1 cellular context compared by ENCODE assay signal in genomic region chr4:54568184-54568583, GRCh38.
TF ChIP-seq lines count a peak whose summit lies in the region.

No MANE protein-coding gene starts in this region.

TF ChIP-seq in K562, 482 proteins besides CTCF, POLR2A, EP300 and RAD21 (continued from another document and continues in another):
- TF ChIP-seq, protein P1, sequence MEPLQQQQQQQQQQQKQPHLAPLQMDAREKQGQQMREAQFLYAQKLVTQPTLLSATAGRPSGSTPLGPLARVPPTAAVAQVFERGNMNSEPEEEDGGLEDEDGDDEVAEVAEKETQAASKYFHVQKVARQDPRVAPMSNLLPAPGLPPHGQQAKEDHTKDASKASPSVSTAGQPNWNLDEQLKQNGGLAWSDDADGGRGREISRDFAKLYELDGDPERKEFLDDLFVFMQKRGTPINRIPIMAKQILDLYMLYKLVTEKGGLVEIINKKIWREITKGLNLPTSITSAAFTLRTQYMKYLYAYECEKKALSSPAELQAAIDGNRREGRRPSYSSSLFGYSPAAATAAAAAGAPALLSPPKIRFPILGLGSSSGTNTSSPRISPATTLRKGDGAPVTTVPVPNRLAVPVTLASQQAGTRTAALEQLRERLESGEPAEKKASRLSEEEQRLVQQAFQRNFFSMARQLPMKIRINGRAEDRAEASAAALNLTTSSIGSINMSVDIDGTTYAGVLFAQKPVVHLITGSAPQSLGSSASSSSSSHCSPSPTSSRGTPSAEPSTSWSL (CRISPR knock-in tag; IDR thresholded peaks at IDR 0.05; ENCODE audit: borderline replicate concordance): no peak
- TF ChIP-seq HIVEP1 (CRISPR knock-in tag; IDR thresholded peaks at IDR 0.05) (no peak), MEIS2 (IDR thresholded peaks at IDR 0.05; ENCODE audit: partially characterized antibody) (peak; percentile 99), SMARCA4 (IDR thresholded peaks at IDR 0.05) (peak; percentile 54; the same call in 1 of the 2 replicates), PREB (CRISPR knock-in tag; IDR thresholded peaks at IDR 0.05) (no peak), ESRRA (IDR thresholded peaks at IDR 0.05; ENCODE audit: borderline replicate concordance, low read depth) (no peak), KAT2B (IDR thresholded peaks at IDR 0.05; ENCODE audit: low read depth, low read length) (no peak), THAP12 (CRISPR knock-in tag; IDR thresholded peaks at IDR 0.05) (no peak), HOXB6 (CRISPR knock-in tag; IDR thresholded peaks at IDR 0.05; ENCODE audit: borderline replicate concordance) (no peak), TSC22D4 (tag; IDR thresholded peaks at IDR 0.05) (no peak), HNRNPL (IDR thresholded peaks at IDR 0.05; ENCODE audit: low read depth, low read length) (no peak), ZNF263 (CRISPR knock-in tag; IDR thresholded peaks at IDR 0.05; ENCODE audit: borderline replicate concordance) (no peak), ZNF766 (CRISPR knock-in tag; conservative IDR thresholded peaks at IDR 0.05) (no peak), ZNF232 (CRISPR knock-in tag; IDR thresholded peaks at IDR 0.05) (no peak), HNRNPH1 (optimal IDR thresholded peaks at IDR 0.05; ENCODE audit: low read depth, low read length) (no peak), MLX (CRISPR knock-in tag; conservative IDR thresholded peaks at IDR 0.05) (no peak), TEAD4 (IDR thresholded peaks at IDR 0.05; ENCODE audit: low read length) (peak; percentile 25; the same call in 1 of the 2 replicates), TEAD4 (CRISPR knock-in tag; IDR thresholded peaks at IDR 0.05; ENCODE audit: borderline replicate concordance) (no peak), CTBP1 (IDR thresholded peaks at IDR 0.05; ENCODE audit: borderline replicate concordance) (0 out of 2 replicates have a peak, but pooled peaks have one; percentile 22), FOSL1 (tag; conservative IDR thresholded peaks at IDR 0.05) (peak; percentile 50; the same call in 1 of the 2 replicates), ZNF184 (CRISPR knock-in tag; IDR thresholded peaks at IDR 0.05) (no peak), NFXL1 (CRISPR knock-in tag; IDR thresholded peaks at IDR 0.05) (no peak), KDM1A (IDR thresholded peaks at IDR 0.05) (peak in 1 of 2 experiments; percentile 43; a peak in 1 of 4 replicates), HDAC6 (IDR thresholded peaks at IDR 0.05; ENCODE audit: low read depth, low read length) (no peak), CTCFL (IDR thresholded peaks at IDR 0.05; ENCODE audit: borderline replicate concordance, insufficient read depth, low read depth, low read length, poor library complexity, severe bottlenecking) (no peak), PRPF4 (IDR thresholded peaks at IDR 0.05; ENCODE audit: insufficient read depth, low read depth, low read length, poor library complexity, severe bottlenecking) (no peak), HCFC1 (IDR thresholded peaks at IDR 0.05; ENCODE audit: low read depth, low read length) (no peak), PHF8 (IDR thresholded peaks at IDR 0.05; ENCODE audit: borderline replicate concordance, low read length) (no peak), ZFP91 (CRISPR knock-in tag; IDR thresholded peaks at IDR 0.05) (no peak), U2AF1 (optimal IDR thresholded peaks at IDR 0.05; ENCODE audit: low read depth, low read length) (no peak), ZNF23 (CRISPR knock-in tag; IDR thresholded peaks at IDR 0.05) (no peak), E2F5 (CRISPR knock-in tag; IDR thresholded peaks at IDR 0.05) (no peak), ZBTB12 (CRISPR knock-in tag; IDR thresholded peaks at IDR 0.05) (no peak), CBFA2T2 (conservative IDR thresholded peaks at IDR 0.05) (peak; percentile 42)
- TF ChIP-seq, protein P2, sequence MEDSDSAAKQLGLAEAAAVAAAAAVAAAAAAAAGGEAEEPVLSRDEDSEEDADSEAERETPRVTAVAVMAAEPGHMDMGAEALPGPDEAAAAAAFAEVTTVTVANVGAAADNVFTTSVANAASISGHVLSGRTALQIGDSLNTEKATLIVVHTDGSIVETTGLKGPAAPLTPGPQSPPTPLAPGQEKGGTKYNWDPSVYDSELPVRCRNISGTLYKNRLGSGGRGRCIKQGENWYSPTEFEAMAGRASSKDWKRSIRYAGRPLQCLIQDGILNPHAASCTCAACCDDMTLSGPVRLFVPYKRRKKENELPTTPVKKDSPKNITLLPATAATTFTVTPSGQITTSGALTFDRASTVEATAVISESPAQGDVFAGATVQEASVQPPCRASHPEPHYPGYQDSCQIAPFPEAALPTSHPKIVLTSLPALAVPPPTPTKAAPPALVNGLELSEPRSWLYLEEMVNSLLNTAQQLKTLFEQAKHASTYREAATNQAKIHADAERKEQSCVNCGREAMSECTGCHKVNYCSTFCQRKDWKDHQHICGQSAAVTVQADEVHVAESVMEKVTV (CRISPR knock-in tag; IDR thresholded peaks at IDR 0.05): no peak
- TF ChIP-seq, protein P3, sequence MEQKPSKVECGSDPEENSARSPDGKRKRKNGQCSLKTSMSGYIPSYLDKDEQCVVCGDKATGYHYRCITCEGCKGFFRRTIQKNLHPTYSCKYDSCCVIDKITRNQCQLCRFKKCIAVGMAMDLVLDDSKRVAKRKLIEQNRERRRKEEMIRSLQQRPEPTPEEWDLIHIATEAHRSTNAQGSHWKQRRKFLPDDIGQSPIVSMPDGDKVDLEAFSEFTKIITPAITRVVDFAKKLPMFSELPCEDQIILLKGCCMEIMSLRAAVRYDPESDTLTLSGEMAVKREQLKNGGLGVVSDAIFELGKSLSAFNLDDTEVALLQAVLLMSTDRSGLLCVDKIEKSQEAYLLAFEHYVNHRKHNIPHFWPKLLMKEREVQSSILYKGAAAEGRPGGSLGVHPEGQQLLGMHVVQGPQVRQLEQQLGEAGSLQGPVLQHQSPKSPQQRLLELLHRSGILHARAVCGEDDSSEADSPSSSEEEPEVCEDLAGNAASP (IDR thresholded peaks at IDR 0.05): peak; percentile 74; the same call in 1 of the 2 replicates
- TF ChIP-seq, protein P4, sequence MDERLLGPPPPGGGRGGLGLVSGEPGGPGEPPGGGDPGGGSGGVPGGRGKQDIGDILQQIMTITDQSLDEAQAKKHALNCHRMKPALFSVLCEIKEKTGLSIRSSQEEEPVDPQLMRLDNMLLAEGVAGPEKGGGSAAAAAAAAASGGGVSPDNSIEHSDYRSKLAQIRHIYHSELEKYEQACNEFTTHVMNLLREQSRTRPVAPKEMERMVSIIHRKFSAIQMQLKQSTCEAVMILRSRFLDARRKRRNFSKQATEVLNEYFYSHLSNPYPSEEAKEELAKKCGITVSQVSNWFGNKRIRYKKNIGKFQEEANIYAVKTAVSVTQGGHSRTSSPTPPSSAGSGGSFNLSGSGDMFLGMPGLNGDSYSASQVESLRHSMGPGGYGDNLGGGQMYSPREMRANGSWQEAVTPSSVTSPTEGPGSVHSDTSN (CRISPR knock-in tag; IDR thresholded peaks at IDR 0.05; ENCODE audit: low read depth): peak; percentile 62
- TF ChIP-seq, protein P4 (tag; conservative IDR thresholded peaks at IDR 0.05; ENCODE audit: low read depth): peak; percentile 94
- TF ChIP-seq, protein P5, sequence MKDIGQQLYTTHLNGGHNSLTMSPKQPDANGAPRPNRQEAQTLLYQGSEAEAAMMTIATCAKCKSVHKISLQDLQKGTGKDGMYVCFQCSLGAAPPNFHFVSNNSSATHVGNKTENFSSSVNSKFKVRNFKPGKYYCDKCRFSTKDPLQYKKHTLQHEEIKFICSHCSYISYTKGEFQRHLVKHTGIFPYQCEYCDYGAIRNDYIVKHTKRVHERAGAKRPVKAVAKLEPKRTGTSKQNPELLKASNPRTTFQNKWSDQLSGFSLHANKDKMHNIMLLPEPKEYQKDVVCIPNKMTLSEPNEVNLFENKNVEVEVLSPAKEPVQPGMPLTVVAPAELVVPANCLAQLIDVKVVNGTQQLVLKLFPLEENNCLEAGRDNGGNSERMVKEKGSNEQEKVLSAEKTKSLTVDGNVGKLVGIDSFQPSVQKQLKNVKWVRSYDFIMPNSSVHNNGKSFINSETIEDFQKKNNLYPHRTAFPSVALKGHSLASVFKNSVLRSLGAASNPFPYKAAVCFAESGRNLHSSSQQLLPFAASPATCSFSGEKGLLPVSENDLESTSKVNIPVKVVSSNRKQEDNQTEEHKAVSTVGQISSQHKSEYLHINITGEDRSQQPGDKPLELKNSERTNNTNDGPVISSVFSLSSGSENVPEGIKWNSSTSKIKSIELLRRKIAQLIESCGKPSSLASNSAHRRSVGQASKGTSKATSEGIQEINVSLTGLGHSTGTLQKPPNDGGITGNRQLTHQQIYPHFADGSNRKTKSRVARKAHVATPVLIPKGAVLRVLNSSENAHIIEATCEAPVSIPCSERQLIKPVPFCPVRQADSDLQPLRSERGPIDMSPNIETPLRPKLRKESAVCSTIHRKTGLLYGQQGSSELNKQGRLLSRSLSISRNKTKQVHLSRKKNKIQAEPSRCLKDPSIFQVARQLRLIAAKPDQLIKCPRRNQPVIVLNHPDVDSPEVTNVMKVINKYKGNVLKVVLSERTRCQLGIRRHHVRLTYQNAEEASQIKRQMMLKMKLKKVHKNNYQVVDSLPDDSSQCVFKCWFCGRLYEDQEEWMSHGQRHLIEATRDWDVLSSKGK (CRISPR knock-in tag; IDR thresholded peaks at IDR 0.05): no peak
